8 cellular contexts compared by ENCODE assay signal in genomic region chr16:27374231-27374793, GRCh38. TPM values are rescaled to one million over a fixed set of nuclear protein-coding genes. Genes with fewer than 3 reads are reported as not detected.
A peak's percentile ranks its signal among the peaks of the same experiment; 100 is the strongest.
DNase-seq lines count a peak whose midpoint lies in the region; ATAC-seq and TF ChIP-seq lines count a peak whose summit lies in the region.

No MANE protein-coding gene starts in this region.

- no peaks in the 10 kb centered on the region for H3K9me2 ChIP-seq in DOHH2 (replicated peaks; ENCODE audit: control insufficient read depth, low read length)

- H4K20me1 ChIP-seq in DOHH2 (ENCODE audit: control insufficient read depth, insufficient read depth, low read depth, low read length): no peaks in the 10 kb centered on the region

- H3K27me3 Mint-ChIP-seq in mesothelial cell of epicardium (ENCODE audit: low read depth): peaks cover 2% of the 10 kb centered on the region

- WGBS in esophagus squamous epithelium, 2 donors: 56 to 71% methylated on average over 6 to 7 of the region's 7 CpGs
- whole genome bisulfite sequencing in tibial nerve, 2 donors: 68 to 73% methylated on average over 7 of the region's 7 CpGs

- no peaks in the 10 kb centered on the region for H3K27me3 ChIP-seq in DOHH2 (ENCODE audit: control insufficient read depth, low read length)
- H3K27me3 ChIP-seq in esophagus squamous epithelium: no peaks in the 10 kb centered on the region
- no peaks in the 10 kb centered on the region for H3K27me3 ChIP-seq in tibial nerve

- no peaks in the 10 kb centered on the region for H3K79me2 ChIP-seq in DOHH2 (ENCODE audit: control insufficient read depth, low read length)

- H3K4me3 Mint-ChIP-seq in mesothelial cell of epicardium: no peak overlapping the region

- peaks cover 16% of the 10 kb centered on the region for H3K9me3 ChIP-seq in DOHH2 (ENCODE audit: control insufficient read depth, insufficient read depth, low read length)
- no peaks in the 10 kb centered on the region for H3K9me3 ChIP-seq in esophagus squamous epithelium
- H3K9me3 ChIP-seq in tibial nerve: peaks cover 0 to 8% (median 0%) of the 10 kb centered on the region in 4 donors

- DNase-seq in left ventricle myocardium superior (no peak), esophagus squamous epithelium (lab: John Stamatoyannopoulos, UW) (no peak), tibial nerve (ENCODE audit: low spot score in 2 of 2) (no peak), mesothelial cell of epicardium (ENCODE audit: low spot score in 2 of 2, unreplicated experiment in 2 of 2) (no peak)

- H3K36me3 ChIP-seq in DOHH2 (ENCODE audit: control insufficient read depth, low read length): no peaks in the 10 kb centered on the region
- no peaks in the 10 kb centered on the region for H3K36me3 ChIP-seq in esophagus squamous epithelium
- H3K36me3 ChIP-seq in tibial nerve: no peaks in the 10 kb centered on the region

- intact Hi-C loops in left ventricle myocardium superior (cut with micrococcal nuclease) (no loop called here), esophagus squamous epithelium (cut with DNase I) (no loop called here)

- H3K4me1 Mint-ChIP-seq in mesothelial cell of epicardium: no peaks in the 10 kb centered on the region

- no peaks in the 10 kb centered on the region for H3K36me3 Mint-ChIP-seq in mesothelial cell of epicardium

- H3K27ac Mint-ChIP-seq in mesothelial cell of epicardium: no peak overlapping the region

- peaks cover 6% of the 10 kb centered on the region for H3K9me3 Mint-ChIP-seq in mesothelial cell of epicardium

- H3K27ac ChIP-seq in DOHH2 (ENCODE audit: low read depth, low read length) (peak overlapping the region; percentile 66), esophagus squamous epithelium (peak overlapping the region in 2 of 4 donors; percentile 31 to 50), tibial nerve (peak overlapping the region in 1 of 4 donors; percentile 3)

- peaks cover 9% of the 10 kb centered on the region for H3F3A ChIP-seq in DOHH2 (ENCODE audit: control insufficient read depth, insufficient read depth)

- H3K4me1 ChIP-seq in DOHH2 (ENCODE audit: control insufficient read depth, low read length) (peaks cover 55% of the 10 kb centered on the region), esophagus squamous epithelium (peaks cover 0 to 10% (median 0%) of the 10 kb centered on the region in 3 donors), tibial nerve (peaks cover 0 to 7% (median 0%) of the 10 kb centered on the region in 4 donors)

- TF ChIP-seq CTCF in DOHH2 (IDR thresholded peaks at IDR 0.05; ENCODE audit: low read depth, low read length, poor library complexity, severe bottlenecking): no peak
- no peak for TF ChIP-seq CTCF in esophagus squamous epithelium (IDR thresholded peaks at IDR 0.05)
- no peak for TF ChIP-seq CTCF in tibial nerve (IDR thresholded peaks at IDR 0.05)
- TF ChIP-seq CTCF in mesothelial cell of epicardium (IDR thresholded peaks at IDR 0.05; ENCODE audit: unreplicated experiment): no peak

- TF ChIP-seq POLR2A in esophagus squamous epithelium (IDR thresholded peaks at IDR 0.05): no peak
- TF ChIP-seq POLR2A in tibial nerve (IDR thresholded peaks at IDR 0.05): no peak

- no peak for TF ChIP-seq EP300 in tibial nerve (IDR thresholded peaks at IDR 0.05)

- peak; percentile 40 for ATAC-seq in GM19395 (IDR thresholded peaks at IDR 0.05; ENCODE audit: unreplicated experiment)
- peak; percentile 11 for ATAC-seq in HG03469 (IDR thresholded peaks at IDR 0.05; ENCODE audit: unreplicated experiment)
- ATAC-seq in left ventricle myocardium superior: peak; percentile 44
- ATAC-seq in esophagus mucosa: no peak

- H3K4me3 ChIP-seq in DOHH2 (ENCODE audit: low read length): peak overlapping the region; percentile 55
- H3K4me3 ChIP-seq in esophagus squamous epithelium: no peak overlapping the region
- H3K4me3 ChIP-seq in tibial nerve: no peak overlapping the region

- peak overlapping the region; percentile 73 for H3K4me2 ChIP-seq in DOHH2 (ENCODE audit: low read length)

RNA-seq across cellular contexts. Expression of gene IL21R, which starts 27.7 kb away (rescaled TPM):
- total RNA-seq in left ventricle myocardium superior (0.07 TPM), esophagus squamous epithelium (1 to 10 TPM in 1 of 4 donors, under 1 TPM in 3; 0.23 to 1.2 (median 0.39) TPM), tibial nerve (1 to 10 TPM in 1 of 4 donors, under 1 TPM in 1, not detected in 2; 0.21 to 1.2 TPM), mesothelial cell of epicardium (0.09 to 0.22 TPM (median 0.13 TPM) in 3 replicates), esophagus mucosa (0.56 TPM)
